10 cellular contexts compared by ENCODE assay signal in genomic region chr10:72375585-72375984, GRCh38. TPM values are rescaled to one million over a fixed set of nuclear protein-coding genes. Genes with fewer than 3 reads are reported as not detected.
DNase-seq lines count a peak whose midpoint lies in the region; ATAC-seq and TF ChIP-seq lines count a peak whose summit lies in the region.
"Had no signal": no experiment of that assay in that cellular context is flagged by ENCODE, and none has a peak within 500 bp of the region (broad histone marks: within the 10 kb centered on the region; RNA-seq: fewer than 3 reads in every experiment).

No MANE protein-coding gene starts in this region.

- no peak for TF ChIP-seq POLR2A in prostate gland (IDR thresholded peaks at IDR 0.05)

- no peak overlapping the region for H2AFZ ChIP-seq in hepatocyte

- H3K4me1 ChIP-seq in upper lobe of right lung (no peaks in the 10 kb centered on the region), hepatocyte (ENCODE audit: insufficient read depth) (no peaks in the 10 kb centered on the region), prostate gland (replicated peaks) (no peaks in the 10 kb centered on the region)

- H3K27ac ChIP-seq in upper lobe of right lung (no peak overlapping the region), hepatocyte (no peak overlapping the region), prostate gland (no peak overlapping the region)

- ATAC-seq in left cardiac atrium (peak; percentile 14 to 63), upper lobe of right lung (peak; percentile 80)
- ATAC-seq: activated CD8-positive, alpha-beta memory T cell treated with anti-CD3 and anti-CD28 coated beads, Interleukin-2, amount 10 ng/mL, durations not matched to agents 7 days and 5 days had no signal

- H3K36me3 ChIP-seq in upper lobe of right lung (peaks cover 6% of the 10 kb centered on the region), hepatocyte (replicated peaks; ENCODE audit: insufficient read depth, low read depth) (no peaks in the 10 kb centered on the region), prostate gland (no peaks in the 10 kb centered on the region)

- no peaks in the 10 kb centered on the region for H3K79me2 ChIP-seq in hepatocyte

- H3K9me3 ChIP-seq in upper lobe of right lung (no peaks in the 10 kb centered on the region), hepatocyte (ENCODE audit: low read depth) (no peaks in the 10 kb centered on the region), prostate gland (no peaks in the 10 kb centered on the region)

- DNase-seq in left cardiac atrium = no peak
- DNase-seq in cardiac septum (ENCODE audit: low spot score) = no peak
- peak; percentile 26 for DNase-seq in RKO (ENCODE audit: low spot score)
- peak; percentile 74 for DNase-seq in globus pallidus (ENCODE audit: low spot score)
- DNase-seq in upper lobe of right lung = no peak
- no peak for DNase-seq in DMS79 (lab: John Stamatoyannopoulos, UW)
- no peak for DNase-seq in hepatocyte (ENCODE audit: low spot score)
- DNase-seq in prostate gland (ENCODE audit: low spot score) = no peak
- DNase-seq: activated CD8-positive, alpha-beta memory T cell treated with anti-CD3 and anti-CD28 coated beads, Interleukin-2, amount 10 ng/mL, durations not matched to agents 7 days and 5 days; SHP77 treated with DMSO at 0.1 percent for 48 hours had no signal

- H3K4me3 ChIP-seq in upper lobe of right lung (no peak overlapping the region), hepatocyte (no peak overlapping the region), prostate gland (no peak overlapping the region)

- H3K9me2 ChIP-seq in hepatocyte (replicated peaks; ENCODE audit: insufficient read depth) = no peaks in the 10 kb centered on the region

- no peaks in the 10 kb centered on the region for H3K27me3 ChIP-seq in upper lobe of right lung
- H3K27me3 ChIP-seq in hepatocyte = no peaks in the 10 kb centered on the region
- H3K27me3 ChIP-seq in prostate gland (replicated peaks; ENCODE audit: insufficient read depth) = no peaks in the 10 kb centered on the region

- no peaks in the 10 kb centered on the region for H4K20me1 ChIP-seq in hepatocyte (ENCODE audit: insufficient read depth, poor library complexity, severe bottlenecking)

- TF ChIP-seq CTCF in upper lobe of right lung (IDR thresholded peaks at IDR 0.05) (no peak), hepatocyte (IDR thresholded peaks at IDR 0.05; ENCODE audit: poor library complexity) (no peak), prostate gland (IDR thresholded peaks at IDR 0.05) (no peak)

- no peak overlapping the region for H3K4me2 ChIP-seq in hepatocyte

- intact Hi-C loops in left cardiac atrium (cut with DNase I) = no loop called here
- intact Hi-C loops in cardiac septum (cut with DNase I) = no loop called here
- intact Hi-C loops in upper lobe of right lung (cut with DNase I) = no loop called here
- intact Hi-C loops in prostate gland (cut with DNase I) = no loop called here

- WGBS in hepatocyte (ENCODE audit: low lambda C conversion rate, missing lambda C conversion rate) = 75% methylated on average over 5 of the region's 5 CpGs
- 72% methylated on average over 5 of the region's 5 CpGs for WGBS in prostate gland

RNA-seq across cellular contexts. Expression of gene DNAJB12, which starts 20.9 kb away (rescaled TPM):
- total RNA-seq in left cardiac atrium = 10 to 100 TPM; 25.8 to 33.4 TPM
- 28.9 TPM for total RNA-seq in cardiac septum
- 39.9 TPM for total RNA-seq in upper lobe of right lung
- 31.0 and 33.5 TPM in 2 replicates for total RNA-seq in hepatocyte
- 40.3 and 41.5 TPM in 2 replicates for polyA plus RNA-seq in hepatocyte
- total RNA-seq in prostate gland = 10 to 100 TPM; 33.0 to 55.9 TPM

Comparison
In these comparisons a context has a peak if more than half of its experiments do, and no peak if none do; other contexts are left out.
1. DNase-seq: peak in RKO (single experiment) and globus pallidus (single experiment); none in left cardiac atrium (single experiment), cardiac septum (single experiment), upper lobe of right lung (single experiment), DMS79 (single experiment), hepatocyte (single experiment) and prostate gland (single experiment).